ENCODE assay signal across 8 cellular contexts in genomic region chr19:40576585-40577451, GRCh38. TPM values are rescaled to one million over a fixed set of nuclear protein-coding genes. Genes with fewer than 3 reads are reported as not detected.
A peak's percentile ranks its signal among the peaks of the same experiment; 100 is the strongest.
DNase-seq lines count a peak whose midpoint lies in the region; ATAC-seq, FAIRE-seq and TF ChIP-seq lines count a peak whose summit lies in the region.

A gene with protein sequence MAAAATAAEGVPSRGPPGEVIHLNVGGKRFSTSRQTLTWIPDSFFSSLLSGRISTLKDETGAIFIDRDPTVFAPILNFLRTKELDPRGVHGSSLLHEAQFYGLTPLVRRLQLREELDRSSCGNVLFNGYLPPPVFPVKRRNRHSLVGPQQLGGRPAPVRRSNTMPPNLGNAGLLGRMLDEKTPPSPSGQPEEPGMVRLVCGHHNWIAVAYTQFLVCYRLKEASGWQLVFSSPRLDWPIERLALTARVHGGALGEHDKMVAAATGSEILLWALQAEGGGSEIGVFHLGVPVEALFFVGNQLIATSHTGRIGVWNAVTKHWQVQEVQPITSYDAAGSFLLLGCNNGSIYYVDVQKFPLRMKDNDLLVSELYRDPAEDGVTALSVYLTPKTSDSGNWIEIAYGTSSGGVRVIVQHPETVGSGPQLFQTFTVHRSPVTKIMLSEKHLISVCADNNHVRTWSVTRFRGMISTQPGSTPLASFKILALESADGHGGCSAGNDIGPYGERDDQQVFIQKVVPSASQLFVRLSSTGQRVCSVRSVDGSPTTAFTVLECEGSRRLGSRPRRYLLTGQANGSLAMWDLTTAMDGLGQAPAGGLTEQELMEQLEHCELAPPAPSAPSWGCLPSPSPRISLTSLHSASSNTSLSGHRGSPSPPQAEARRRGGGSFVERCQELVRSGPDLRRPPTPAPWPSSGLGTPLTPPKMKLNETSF (plus strand): TSS chr19:40576873. CDS start chr19:40576900, 27 bp downstream.

- peak; percentile 70; the same call in 1 of the 2 replicates for TF ChIP-seq POLR2A in GM12892 (IDR thresholded peaks at IDR 0.05; ENCODE audit: low read depth, low read length)
- peak in 1 of 2 donors; percentile 54 for TF ChIP-seq POLR2A in adrenal gland (IDR thresholded peaks at IDR 0.05)
- peak in 1 of 2 donors; percentile 64 for TF ChIP-seq POLR2A in heart left ventricle (IDR thresholded peaks at IDR 0.05)

- H3K9me3 ChIP-seq in adrenal gland (replicated peaks in 1 of 3) (no peaks in the 10 kb centered on the region), heart left ventricle (no peaks in the 10 kb centered on the region), upper lobe of right lung (no peaks in the 10 kb centered on the region)

- H3K36me3 ChIP-seq in adrenal gland (replicated peaks in 1 of 2) = peaks cover 0 to 18% of the 10 kb centered on the region in 2 donors
- H3K36me3 ChIP-seq in heart left ventricle = peaks cover 0 to 32% (median 18%) of the 10 kb centered on the region in 9 donors
- H3K36me3 ChIP-seq in upper lobe of right lung = peaks cover 18% of the 10 kb centered on the region

- TF ChIP-seq CTCF in adrenal gland (IDR thresholded peaks at IDR 0.05) (no peak), heart left ventricle (IDR thresholded peaks at IDR 0.05) (no peak), upper lobe of right lung (IDR thresholded peaks at IDR 0.05) (no peak)

- peak within 1 kb of the TSS; percentile 37 to 90 (median 78) for H3K4me3 ChIP-seq in adrenal gland
- H3K4me3 ChIP-seq in heart left ventricle = peak within 1 kb of the TSS; percentile 63 to 94 (median 77)
- peak within 1 kb of the TSS; percentile 81 for H3K4me3 ChIP-seq in upper lobe of right lung

- FAIRE-seq in GM12892 (lab: Jason Lieb, UNC) = peak; percentile 93

- peak; percentile 100 for DNase-seq in GM12892 (ENCODE audit: insufficient read length)
- DNase-seq in NCI-H146 (lab: John Stamatoyannopoulos, UW) = peak; percentile 94
- DNase-seq in T-helper 1 cell = peak; percentile 85 to 93 (median 89)
- DNase-seq in adrenal gland = peak; percentile 92 to 98 (median 96)
- DNase-seq in heart left ventricle = peak; percentile 95 to 97 (median 97)
- DNase-seq in posterior vena cava (ENCODE audit: low spot score) = peak; percentile 98
- DNase-seq in upper lobe of right lung = peak; percentile 97

- peak; percentile 96 for ATAC-seq in HG02870 (IDR thresholded peaks at IDR 0.05; ENCODE audit: unreplicated experiment)
- peak; percentile 98 to 99 (median 99) for ATAC-seq in heart left ventricle
- ATAC-seq in upper lobe of right lung = peak; percentile 97

- intact Hi-C loops in adrenal gland (cut with DNase I) (no loop called here), heart left ventricle (cut with DNase I) (loop anchor here in 2 of 10 donors (5.0 kb wide), 2 partner anchors 45 to 50 kb away; no protein-coding TSS in a partner anchor), posterior vena cava (cut with DNase I) (no loop called here), upper lobe of right lung (cut with DNase I) (no loop called here)

- 1 to 2% (median 1%) methylated on average over 21 to 53 of the region's 55 CpGs for WGBS in adrenal gland, 4 donors
- 1 to 2% (median 1%) methylated on average over 39 to 52 of the region's 55 CpGs for WGBS in heart left ventricle, 4 donors

- H3K4me1 ChIP-seq in adrenal gland (replicated peaks in 1 of 2) = peaks cover 0 to 4% of the 10 kb centered on the region in 2 donors
- H3K4me1 ChIP-seq in heart left ventricle = peaks cover 0 to 36% (median 8%) of the 10 kb centered on the region in 12 donors
- H3K4me1 ChIP-seq in upper lobe of right lung = peaks cover 8% of the 10 kb centered on the region

- H3K27me3 ChIP-seq in adrenal gland (no peaks in the 10 kb centered on the region), heart left ventricle (no peaks in the 10 kb centered on the region), upper lobe of right lung (no peaks in the 10 kb centered on the region)

- H3K27ac ChIP-seq in adrenal gland = peak within 1 kb of the TSS in 4 of 5 donors; percentile 33 to 87 (median 58)
- H3K27ac ChIP-seq in heart left ventricle = peak within 1 kb of the TSS; percentile 41 to 93 (median 78)
- peak within 1 kb of the TSS; percentile 85 for H3K27ac ChIP-seq in upper lobe of right lung

RNA-seq across cellular contexts. Expression of the gene that starts here (rescaled TPM):
- 38.2 TPM for polyA plus RNA-seq in GM12892 (2012; ENCODE audit: missing spikeins)
- 10 to 100 TPM; 37.4 to 96.3 (median 51.6) TPM for total RNA-seq in adrenal gland
- polyA plus RNA-seq in adrenal gland = 100 to 1,000 TPM in 2 of 3 donors, 10 to 100 TPM in 1; 17.8 to 157 (median 118) TPM
- 10 to 100 TPM; 16.4 to 52.8 (median 18.4) TPM for total RNA-seq in heart left ventricle
- polyA plus RNA-seq in heart left ventricle = 10 to 100 TPM; 23.2 to 37.0 TPM
- 10 to 100 TPM; 43.8 to 45.3 TPM for total RNA-seq in posterior vena cava
- 68.1 TPM for total RNA-seq in upper lobe of right lung

Comparison
In these comparisons a context has a peak if more than half of its experiments do, and no peak if none do; other contexts are left out.
1. Peak in every context shown above with its lines: DNase-seq, ATAC-seq, H3K4me3 ChIP-seq and H3K27ac ChIP-seq.